25 cellular contexts compared by ENCODE assay signal in the genomic region with DNA sequence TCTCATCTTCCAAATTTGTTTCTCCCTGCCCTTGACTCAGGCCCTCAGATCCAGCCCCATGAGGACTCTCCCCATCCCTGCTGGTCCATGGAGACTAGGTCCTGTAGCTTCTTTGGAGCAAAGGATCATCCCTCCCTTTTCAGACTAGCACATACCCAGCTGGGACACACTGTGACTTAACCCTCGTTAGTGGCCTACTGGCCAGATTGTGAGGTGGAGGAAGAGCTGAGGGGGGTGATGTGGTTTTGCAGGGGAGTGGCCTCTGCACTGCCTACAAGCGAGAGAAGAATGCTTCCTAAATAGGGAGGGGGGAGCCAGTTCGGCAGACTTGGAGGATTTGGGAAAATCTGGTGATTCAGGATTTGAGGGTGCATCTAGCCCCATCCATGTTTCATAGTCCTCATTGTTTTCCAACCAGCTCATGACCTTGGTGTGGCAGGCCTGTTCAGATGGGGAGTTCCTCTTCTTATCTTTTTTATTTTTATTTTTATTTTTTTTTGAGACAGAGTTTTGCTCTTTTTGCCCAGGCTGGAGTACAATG. TPM values are rescaled to one million over a fixed set of nuclear protein-coding genes. Genes with fewer than 3 reads are reported as not detected.
"Had no signal": no experiment of that assay in that cellular context is flagged by ENCODE, and none has a peak within 500 bp of the region (broad histone marks: within the 10 kb centered on the region; RNA-seq: fewer than 3 reads in every experiment).

No MANE protein-coding gene starts in this region.

- H3K4me3 Mint-ChIP-seq: activated B cell treated with CpG ODN at 0.5 μM for 24 hours; activated CD4-positive, alpha-beta T cell treated with anti-CD3 and anti-CD28 coated beads, Interleukin-2, amount 10 ng/mL, durations not matched to agents 24 days and 14 days; activated CD8-positive, alpha-beta memory T cell treated with anti-CD3 and anti-CD28 coated beads, Interleukin-2, amount 10 ng/mL, durations not matched to agents 7 days and 5 days; activated naive CD4-positive, alpha-beta T cell treated with anti-CD3 and anti-CD28 coated beads, Interleukin-2, amount 50 U/mL, for 24 hours; activated T-cell treated with anti-CD3 and anti-CD28 coated beads, Interleukin-2, amount 50 U/mL, for 24 hours; activated T-helper 1 cell treated with anti-CD3 and anti-CD28 coated beads, Interleukin-12 subunit alpha, Interleukin-12 subunit beta, Interleukin-2, Interleukin-4 antibody, amounts not matched to agents 30 ng/mL and 10 ng/mL and 1 ng/mL, durations not matched to agents 14 hours and 24 hours and 36 hours; central memory CD8-positive, alpha-beta T cell; T-helper 17 cell had no signal

- H3K9me3 Mint-ChIP-seq: activated B cell treated with CpG ODN at 0.5 μM for 24 hours; activated CD4-positive, alpha-beta T cell treated with anti-CD3 and anti-CD28 coated beads, Interleukin-2, amount 10 ng/mL, durations not matched to agents 24 days and 14 days; activated naive CD4-positive, alpha-beta T cell treated with anti-CD3 and anti-CD28 coated beads, Interleukin-2, amount 50 U/mL, for 24 hours; activated T-cell treated with anti-CD3 and anti-CD28 coated beads, Interleukin-2, amount 50 U/mL, for 24 hours; activated T-helper 1 cell treated with anti-CD3 and anti-CD28 coated beads, Interleukin-12 subunit alpha, Interleukin-12 subunit beta, Interleukin-2, Interleukin-4 antibody, amounts not matched to agents 30 ng/mL and 10 ng/mL and 1 ng/mL, durations not matched to agents 14 hours and 24 hours and 36 hours; central memory CD8-positive, alpha-beta T cell had no signal

- DNase-seq: activated B cell treated with CpG ODN at 0.5 μM for 24 hours; activated CD4-positive, alpha-beta T cell treated with anti-CD3 and anti-CD28 coated beads for 1 hour; activated CD4-positive, alpha-beta T cell treated with anti-CD3 and anti-CD28 coated beads, Interleukin-2, amount 10 ng/mL, durations not matched to agents 24 days and 14 days; activated CD4-positive, alpha-beta T cell treated with anti-CD3 and anti-CD28 coated beads, Interleukin-2, amount 50 U/mL, for 48 hours; activated CD8-positive, alpha-beta memory T cell treated with anti-CD3 and anti-CD28 coated beads, Interleukin-2, amount 10 ng/mL, durations not matched to agents 7 days and 5 days; activated effector memory CD4-positive, alpha-beta T cell treated with Interleukin-2 at 50 U/mL for 16 hours; activated naive CD4-positive, alpha-beta T cell; activated T-cell treated with anti-CD3 and anti-CD28 coated beads, Interleukin-2, amount 50 U/mL, for 24 hours; NCI-H1048; NCI-H146; NCI-H187 treated with DMSO at 0.1 percent for 48 hours; NCI-H2081 treated with DMSO at 0.1 percent for 48 hours; NCI-H446 treated with DMSO at 0.1 percent for 48 hours; NCI-H524 treated with DMSO at 0.1 percent for 48 hours; NCI-H748 treated with DMSO at 0.1 percent for 48 hours; NK-92 treated with Interleukin-12 subunit alpha and Interleukin-12 subunit beta, amount 100 ng/mL, for 24 hours; OCI-M1; SHP77 treated with DMSO at 0.1 percent for 48 hours; T-helper 17 cell; T-helper 9 cell had no signal

- H3K4me1 Mint-ChIP-seq: activated B cell treated with CpG ODN at 0.5 μM for 24 hours; activated CD4-positive, alpha-beta T cell treated with anti-CD3 and anti-CD28 coated beads, Interleukin-2, amount 10 ng/mL, durations not matched to agents 24 days and 14 days; activated CD8-positive, alpha-beta memory T cell treated with anti-CD3 and anti-CD28 coated beads, Interleukin-2, amount 10 ng/mL, durations not matched to agents 7 days and 5 days; activated naive CD4-positive, alpha-beta T cell treated with anti-CD3 and anti-CD28 coated beads, Interleukin-2, amount 50 U/mL, for 24 hours; central memory CD8-positive, alpha-beta T cell had no signal

- H3K27ac ChIP-seq: RWPE1 had no signal

- H3K27me3 Mint-ChIP-seq: activated T-cell treated with anti-CD3 and anti-CD28 coated beads, Interleukin-2, amount 50 U/mL, for 24 hours had no signal

- H3K27ac Mint-ChIP-seq: activated B cell treated with CpG ODN at 0.5 μM for 24 hours; activated CD4-positive, alpha-beta T cell treated with anti-CD3 and anti-CD28 coated beads, Interleukin-2, amount 10 ng/mL, durations not matched to agents 24 days and 14 days; activated CD8-positive, alpha-beta memory T cell treated with anti-CD3 and anti-CD28 coated beads, Interleukin-2, amount 10 ng/mL, durations not matched to agents 7 days and 5 days; activated naive CD4-positive, alpha-beta T cell treated with anti-CD3 and anti-CD28 coated beads, Interleukin-2, amount 50 U/mL, for 24 hours; activated T-cell treated with anti-CD3 and anti-CD28 coated beads, Interleukin-2, amount 50 U/mL, for 24 hours; activated T-helper 1 cell treated with anti-CD3 and anti-CD28 coated beads, Interleukin-12 subunit alpha, Interleukin-12 subunit beta, Interleukin-2, Interleukin-4 antibody, amounts not matched to agents 30 ng/mL and 10 ng/mL and 1 ng/mL, durations not matched to agents 14 hours and 24 hours and 36 hours; T-helper 17 cell had no signal

- ATAC-seq: activated CD8-positive, alpha-beta memory T cell treated with anti-CD3 and anti-CD28 coated beads, Interleukin-2, amount 10 ng/mL, durations not matched to agents 7 days and 5 days; Panc1; T-helper 17 cell had no signal

- H3K36me3 Mint-ChIP-seq: activated CD8-positive, alpha-beta memory T cell treated with anti-CD3 and anti-CD28 coated beads, Interleukin-2, amount 10 ng/mL, durations not matched to agents 7 days and 5 days; activated naive CD4-positive, alpha-beta T cell treated with anti-CD3 and anti-CD28 coated beads, Interleukin-2, amount 50 U/mL, for 24 hours had no signal

RNA-seq across cellular contexts. Expression of a gene that starts 47.8 kb away (rescaled TPM):
- total RNA-seq: activated CD4-positive, alpha-beta T cell treated with anti-CD3 and anti-CD28 coated beads, Interleukin-2, amount 10 ng/mL, durations not matched to agents 24 days and 14 days; T-helper 17 cell had no signal
